ENCODE assay signal across 1 cellular context in genomic region chr2:96115631-96116423, GRCh38.
TF ChIP-seq lines count a peak whose summit lies in the region.

No MANE protein-coding gene starts in this region.

TF ChIP-seq in IMR-90, 13 proteins besides CTCF, POLR2A, EP300 and RAD21:
- no peak for TF ChIP-seq BHLHE40 (IDR thresholded peaks at IDR 0.05; ENCODE audit: low read depth, low read length)
- TF ChIP-seq RCOR1 (IDR thresholded peaks at IDR 0.05; ENCODE audit: insufficient replicate concordance, low read length), result no peak
- no peak for TF ChIP-seq NFE2L2 (IDR thresholded peaks at IDR 0.05; ENCODE audit: low read depth, low read length)
- no peak for TF ChIP-seq RFX5 (IDR thresholded peaks at IDR 0.05; ENCODE audit: low read depth, low read length)
- no peak for TF ChIP-seq CEBPB (IDR thresholded peaks at IDR 0.05; ENCODE audit: low read depth, low read length)
- TF ChIP-seq ELK1 (IDR thresholded peaks at IDR 0.05; ENCODE audit: borderline replicate concordance, low read depth, low read length), result no peak
TF ChIP-seq in IMR-90: peak in this region for 0.
